Comparison of ENCODE assay signal across 1 cellular context in genomic region chr20:64119681-64120341, GRCh38.
TF ChIP-seq lines count a peak whose summit lies in the region.

No MANE protein-coding gene starts in this region.

TF ChIP-seq in GM23338, 12 proteins besides CTCF, POLR2A, EP300 and RAD21:
- TF ChIP-seq ZNF462 (CRISPR knock-in tag; IDR thresholded peaks at IDR 0.05) (no peak), STAT1 (IDR thresholded peaks at IDR 0.05; ENCODE audit: unreplicated experiment) (no peak), NANOG (IDR thresholded peaks at IDR 0.05; ENCODE audit: borderline replicate concordance) (no peak), JUNB (IDR thresholded peaks at IDR 0.05; ENCODE audit: unreplicated experiment) (no peak), ZNF114 (CRISPR knock-in tag; IDR thresholded peaks at IDR 0.05) (no peak), REST (IDR thresholded peaks at IDR 0.05; ENCODE audit: unreplicated experiment) (no peak), EZH2phosphoT487 (IDR thresholded peaks at IDR 0.05; ENCODE audit: unreplicated experiment) (no peak), POLR2AphosphoS5 (IDR thresholded peaks at IDR 0.05; ENCODE audit: low read depth) (no peak), EZH2 (IDR thresholded peaks at IDR 0.05; ENCODE audit: low read depth, unreplicated experiment) (no peak), ETS1 (IDR thresholded peaks at IDR 0.05) (no peak)
